Comparison of ENCODE assay signal across 9 cellular contexts in genomic region chr2:158970522-158970855, GRCh38. TPM values are rescaled to one million over a fixed set of nuclear protein-coding genes. Genes with fewer than 3 reads are reported as not detected.
DNase-seq lines count a peak whose midpoint lies in the region; ATAC-seq, FAIRE-seq and TF ChIP-seq lines count a peak whose summit lies in the region.
"Had no signal": no experiment of that assay in that cellular context is flagged by ENCODE, and none has a peak within 500 bp of the region (broad histone marks: within the 10 kb centered on the region; RNA-seq: fewer than 3 reads in every experiment).

No MANE protein-coding gene starts in this region.

- ATAC-seq in left colon (peak; percentile 33), HG02571 (IDR thresholded peaks at IDR 0.05; ENCODE audit: unreplicated experiment) (no peak)

- CTCF ChIA-PET in activated CD4-positive, alpha-beta T cell treated with anti-CD3 and anti-CD28 coated beads, Interleukin-2, amount 10 ng/mL, durations not matched to agents 7 days and 5 days (lab: Charles Lee): interaction anchor here (1.7 kb wide), 1 partner anchor 15 kb away, joined by 4 read pairs; no protein-coding TSS in a partner anchor

- H3K9me3 ChIP-seq in adrenal gland (replicated peaks in 1 of 3) (no peaks in the 10 kb centered on the region), subcutaneous abdominal adipose tissue (ENCODE audit: control insufficient read depth in 5 of 5, low read length in 5 of 5) (no peaks in the 10 kb centered on the region)

- H3K27me3 ChIP-seq in adrenal gland: no peaks in the 10 kb centered on the region
- H3K27me3 ChIP-seq in subcutaneous abdominal adipose tissue (ENCODE audit: control insufficient read depth in 5 of 5, insufficient read depth in 4 of 5, low read length in 5 of 5): no peaks in the 10 kb centered on the region

- no peaks in the 10 kb centered on the region for H3K9me3 Mint-ChIP-seq in activated CD4-positive, alpha-beta T cell treated with anti-CD3 and anti-CD28 coated beads, Interleukin-2, amount 10 ng/mL, durations not matched to agents 7 days and 5 days

- TF ChIP-seq CTCF in adrenal gland (IDR thresholded peaks at IDR 0.05): no peak

- H3K27ac Mint-ChIP-seq in activated CD4-positive, alpha-beta T cell treated with anti-CD3 and anti-CD28 coated beads, Interleukin-2, amount 10 ng/mL, durations not matched to agents 7 days and 5 days: no peak overlapping the region
- H3K27ac Mint-ChIP-seq: CD4-positive, CD25-positive, alpha-beta regulatory T cell had no signal

- peak overlapping the region; percentile 76 for H3K4me3 Mint-ChIP-seq in activated CD4-positive, alpha-beta T cell treated with anti-CD3 and anti-CD28 coated beads, Interleukin-2, amount 10 ng/mL, durations not matched to agents 7 days and 5 days

- H3K36me3 Mint-ChIP-seq in activated CD4-positive, alpha-beta T cell treated with anti-CD3 and anti-CD28 coated beads, Interleukin-2, amount 10 ng/mL, durations not matched to agents 7 days and 5 days (ENCODE audit: low read depth): no peaks in the 10 kb centered on the region
- H3K36me3 Mint-ChIP-seq: CD4-positive, CD25-positive, alpha-beta regulatory T cell had no signal

- POLR2A ChIA-PET in activated CD4-positive, alpha-beta T cell treated with anti-CD3 and anti-CD28 coated beads, Interleukin-2, amount 10 ng/mL, durations not matched to agents 7 days and 5 days (lab: Charles Lee): no interaction called here

- WGBS in adrenal gland, 4 donors: 39 to 56% (median 47%) methylated on average over 2 of the region's 2 CpGs

- peak overlapping the region in 4 of 5 donors; percentile 28 to 93 (median 79) for H3K27ac ChIP-seq in adrenal gland
- H3K27ac ChIP-seq in subcutaneous abdominal adipose tissue (ENCODE audit: low read depth, low read length): peak overlapping the region; percentile 79

- intact Hi-C loops in adrenal gland (cut with DNase I) (loop anchor here in 1 of 2 donors (2.0 kb wide), 1 partner anchor 60 kb away; no protein-coding TSS in a partner anchor), left colon (cut with DNase I, micrococcal nuclease) (no loop called here)

- no peaks in the 10 kb centered on the region for H3K36me3 ChIP-seq in adrenal gland (replicated peaks in 1 of 2)
- no peaks in the 10 kb centered on the region for H3K36me3 ChIP-seq in subcutaneous abdominal adipose tissue (ENCODE audit: control insufficient read depth in 5 of 5, insufficient read depth in 5 of 5, low read length in 5 of 5)

- peak overlapping the region in 3 of 5 donors; percentile 72 to 84 (median 84) for H3K9ac ChIP-seq in subcutaneous abdominal adipose tissue (ENCODE audit: low read length in 5 of 5)

- H3K27me3 Mint-ChIP-seq in activated CD4-positive, alpha-beta T cell treated with anti-CD3 and anti-CD28 coated beads, Interleukin-2, amount 10 ng/mL, durations not matched to agents 7 days and 5 days: peaks cover 57% of the 10 kb centered on the region

- H3K4me1 Mint-ChIP-seq in activated CD4-positive, alpha-beta T cell treated with anti-CD3 and anti-CD28 coated beads, Interleukin-2, amount 10 ng/mL, durations not matched to agents 7 days and 5 days: peaks cover 18% of the 10 kb centered on the region

- no peak for TF ChIP-seq POLR2A in adrenal gland (IDR thresholded peaks at IDR 0.05)

- FAIRE-seq in HTR-8/SVneo (lab: Jason Lieb, UNC): no peak

- H3K4me3 ChIP-seq in adrenal gland (peak overlapping the region in 2 of 4 donors; percentile 86 to 94), subcutaneous abdominal adipose tissue (ENCODE audit: low read depth in 1 of 5, low read length in 5 of 5) (peak overlapping the region in 3 of 5 donors; percentile 82 to 88 (median 84))

- H3K4me1 ChIP-seq in adrenal gland (replicated peaks in 1 of 2) (peaks cover 9 to 43% of the 10 kb centered on the region in 2 donors), subcutaneous abdominal adipose tissue (ENCODE audit: control insufficient read depth in 5 of 5, insufficient read depth in 5 of 5, low read length in 5 of 5) (peaks cover 0 to 51% (median 33%) of the 10 kb centered on the region in 5 donors)

- DNase-seq in activated CD4-positive, alpha-beta T cell treated with anti-CD3 and anti-CD28 coated beads, Interleukin-2, amount 10 ng/mL, durations not matched to agents 7 days and 5 days: no peak
- DNase-seq in activated CD4-positive, alpha-beta T cell treated with anti-CD3 and anti-CD28 coated beads, Interleukin-2, amount 50 U/mL, for 48 hours: no peak
- no peak for DNase-seq in adrenal gland
- no peak for DNase-seq in left colon
- DNase-seq in occipital lobe (lab: John Stamatoyannopoulos, UW): no peak
- DNase-seq in HTR-8/SVneo (ENCODE audit: insufficient read length, low spot score): no peak
- DNase-seq: CD4-positive, CD25-positive, alpha-beta regulatory T cell had no signal

RNA-seq across cellular contexts. Expression of gene TANC1, which starts 2.0 kb away (rescaled TPM):
- under 1 TPM; 0.32 to 0.52 TPM for total RNA-seq in activated CD4-positive, alpha-beta T cell treated with anti-CD3 and anti-CD28 coated beads, Interleukin-2, amount 10 ng/mL, durations not matched to agents 7 days and 5 days
- 10 to 100 TPM; 17.3 to 53.3 (median 29.6) TPM for total RNA-seq in adrenal gland
- polyA plus RNA-seq in adrenal gland: 10 to 100 TPM; 18.8 to 20.4 (median 20.3) TPM
- total RNA-seq in left colon: 10 to 100 TPM; 30.5 to 37.4 TPM
- 8.9 TPM for total RNA-seq in occipital lobe
